1 cellular context compared by ENCODE assay signal in genomic region chr5:107806705-107807104, GRCh38.
TF ChIP-seq lines count a peak whose summit lies in the region.

No MANE protein-coding gene starts in this region.

TF ChIP-seq in GM23338, 12 proteins besides CTCF, POLR2A, EP300 and RAD21 (continued from another document):
- TF ChIP-seq REST (IDR thresholded peaks at IDR 0.05; ENCODE audit: unreplicated experiment) (no peak), EZH2phosphoT487 (IDR thresholded peaks at IDR 0.05; ENCODE audit: unreplicated experiment) (no peak), ZNF114 (CRISPR knock-in tag; IDR thresholded peaks at IDR 0.05) (no peak), CREB1 (CRISPR knock-in tag; IDR thresholded peaks at IDR 0.05; ENCODE audit: low read depth) (no peak), NANOG (IDR thresholded peaks at IDR 0.05; ENCODE audit: borderline replicate concordance) (no peak), POLR2AphosphoS5 (IDR thresholded peaks at IDR 0.05; ENCODE audit: low read depth) (no peak), STAT1 (IDR thresholded peaks at IDR 0.05; ENCODE audit: unreplicated experiment) (no peak), ETS1 (IDR thresholded peaks at IDR 0.05) (no peak), JUNB (IDR thresholded peaks at IDR 0.05; ENCODE audit: unreplicated experiment) (no peak)
